12 cellular contexts compared by ENCODE assay signal in the genomic region with DNA sequence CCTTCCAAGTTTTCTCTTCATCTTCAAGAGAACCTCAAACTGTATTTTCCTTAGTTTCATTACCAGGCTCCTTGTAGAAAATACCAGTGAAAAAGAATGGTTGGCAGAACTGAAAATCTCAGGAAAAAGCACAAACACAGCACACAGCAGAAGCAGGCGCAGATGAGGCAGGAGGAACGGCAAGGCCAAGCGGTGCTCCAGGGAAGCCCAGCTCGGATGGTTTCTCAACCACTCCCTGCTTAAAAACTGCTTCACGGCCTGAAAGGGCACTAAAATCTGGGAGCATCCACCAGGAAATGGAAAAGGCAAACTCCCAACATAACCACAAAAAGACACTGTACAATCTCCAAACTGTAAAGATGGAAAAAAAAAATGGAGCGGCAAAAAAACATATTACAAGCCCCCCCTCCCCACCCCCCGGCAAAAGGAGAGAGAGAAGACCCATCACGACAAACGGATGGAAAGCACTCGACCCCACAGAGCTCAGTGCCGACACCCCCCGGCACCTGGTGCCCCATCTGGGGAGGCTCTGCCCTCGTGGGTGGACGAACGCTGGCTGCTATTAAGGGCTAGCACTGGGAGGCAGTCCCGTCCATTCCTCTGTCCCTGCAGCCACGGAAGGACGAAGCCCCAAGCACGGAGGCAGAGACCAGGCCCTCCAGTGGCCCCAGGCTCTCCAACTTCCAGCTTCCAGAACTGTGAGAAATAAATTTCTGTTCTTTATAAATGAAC.
DNase-seq lines count a peak whose midpoint lies in the region; ATAC-seq and TF ChIP-seq lines count a peak whose summit lies in the region.
"Had no signal": no experiment of that assay in that cellular context is flagged by ENCODE, and none has a peak within 500 bp of the region (broad histone marks: within the 10 kb centered on the region; RNA-seq: fewer than 3 reads in every experiment).

No MANE protein-coding gene starts in this region.

- peak overlapping the region in 3 of 4 donors; percentile 4 to 20 (median 19) for H3K4me3 Mint-ChIP-seq in CD4-positive, CD25-positive, alpha-beta regulatory T cell
- peak overlapping the region; percentile 80 for H3K4me3 Mint-ChIP-seq in glutamatergic neuron (ENCODE audit: unreplicated experiment)
- H3K4me3 Mint-ChIP-seq: activated naive CD8-positive, alpha-beta T cell treated with anti-CD3 and anti-CD28 coated beads for 36 hours had no signal

- peaks cover 66% of the 10 kb centered on the region for H3K4me1 ChIP-seq in CD4-positive, CD25-positive, alpha-beta regulatory T cell (ENCODE audit: control insufficient read depth, insufficient read depth, low read length, poor library complexity, severe bottlenecking)
- peaks cover 26% of the 10 kb centered on the region for H3K4me1 ChIP-seq in PC-3 (ENCODE audit: insufficient read depth, low read length)
- H3K4me1 ChIP-seq in osteoblast (ENCODE audit: insufficient read depth, low read length), result peaks cover 18% of the 10 kb centered on the region

- peaks cover 94% of the 10 kb centered on the region for H3K79me2 ChIP-seq in PC-3 (ENCODE audit: low read length)
- peaks cover 100% of the 10 kb centered on the region for H3K79me2 ChIP-seq in osteoblast (ENCODE audit: insufficient read depth, low read length)

- TF ChIP-seq CTCF in PC-3 (conservative IDR thresholded peaks at IDR 0.05; ENCODE audit: low read depth, low read length) (no peak), glutamatergic neuron (IDR thresholded peaks at IDR 0.05; ENCODE audit: partially characterized antibody, unreplicated experiment) (no peak), osteoblast (IDR thresholded peaks at IDR 0.05; ENCODE audit: extremely low read depth, low read depth, low read length) (no peak), GM13977 (IDR thresholded peaks at IDR 0.05; ENCODE audit: extremely low read depth, insufficient read depth, missing control alignments) (no peak)

- peaks cover 0 to 1% (median 0%) of the 10 kb centered on the region in 7 donors for H3K9me3 Mint-ChIP-seq in CD4-positive, CD25-positive, alpha-beta regulatory T cell
- H3K9me3 Mint-ChIP-seq in glutamatergic neuron (ENCODE audit: unreplicated experiment), result peaks cover 38% of the 10 kb centered on the region
- H3K9me3 Mint-ChIP-seq: activated naive CD8-positive, alpha-beta T cell treated with anti-CD3 and anti-CD28 coated beads for 36 hours had no signal

- ATAC-seq in CD4-positive, CD25-positive, alpha-beta regulatory T cell (ENCODE audit: low read depth in 2 of 2), result no peak
- ATAC-seq in PC-3, result no peak
- no peak for ATAC-seq in GM21529 (IDR thresholded peaks at IDR 0.05; ENCODE audit: unreplicated experiment)

- H3K9me2 ChIP-seq in PC-3 (replicated peaks; ENCODE audit: low read length), result no peaks in the 10 kb centered on the region

- H3K27me3 ChIP-seq in CD4-positive, CD25-positive, alpha-beta regulatory T cell (ENCODE audit: control insufficient read depth, insufficient read depth, low read length), result no peaks in the 10 kb centered on the region
- H3K27me3 ChIP-seq in PC-3 (ENCODE audit: low read length) (no peaks in the 10 kb centered on the region), osteoblast (ENCODE audit: insufficient read depth, low read length) (no peaks in the 10 kb centered on the region)

- peaks cover 13% of the 10 kb centered on the region for H3K36me3 Mint-ChIP-seq in CD4-positive, CD25-positive, alpha-beta regulatory T cell
- H3K36me3 Mint-ChIP-seq in glutamatergic neuron (ENCODE audit: unreplicated experiment), result no peaks in the 10 kb centered on the region

- no TSS peak for BruUV-seq in PC-3 (replicated peaks; lab: Mats Ljungman, UMichigan)

- H3K9ac ChIP-seq in PC-3 (ENCODE audit: low read length), result peak overlapping the region; percentile 68; the same call in 1 of the 2 replicates

- no peak overlapping the region for H3K4me3 ChIP-seq in CD4-positive, CD25-positive, alpha-beta regulatory T cell (ENCODE audit: low read depth, low read length)
- H3K4me3 ChIP-seq in PC-3 (ENCODE audit: low read length) (peak overlapping the region; percentile 60), osteoblast (ENCODE audit: insufficient read depth, low read length) (no peak overlapping the region)
- H3K4me3 ChIP-seq: PC-9, skin epidermis had no signal

- H3K9me3 ChIP-seq in CD4-positive, CD25-positive, alpha-beta regulatory T cell (ENCODE audit: control insufficient read depth in 2 of 2, low read length in 2 of 2), result no peaks in the 10 kb centered on the region
- H3K9me3 ChIP-seq in PC-3 (ENCODE audit: low read length) (no peaks in the 10 kb centered on the region), osteoblast (ENCODE audit: low read depth, low read length) (no peaks in the 10 kb centered on the region)

- peaks cover 13% of the 10 kb centered on the region; the same call in 1 of the 2 replicates for H4K20me1 ChIP-seq in PC-3 (ENCODE audit: low read length)
- peaks cover 80% of the 10 kb centered on the region for H4K20me1 ChIP-seq in osteoblast (ENCODE audit: insufficient read depth, low read length)

- intact Hi-C loops in PC-3 (cut with micrococcal nuclease), result no loop called here

- peaks cover 7% of the 10 kb centered on the region for H3K36me3 ChIP-seq in CD4-positive, CD25-positive, alpha-beta regulatory T cell (ENCODE audit: control insufficient read depth, insufficient read depth, low read length)
- no peaks in the 10 kb centered on the region for H3K36me3 ChIP-seq in PC-3 (ENCODE audit: low read depth, low read length)
- no peaks in the 10 kb centered on the region for H3K36me3 ChIP-seq in osteoblast (ENCODE audit: insufficient read depth, low read length)

- in situ Hi-C loops in GM13977 (cut with MboI; ENCODE audit: low pct_unique_long_range_greater_than_20kb, low sequenced_read_pairs, unreplicated experiment), result no loop called here

- peaks cover 28 to 96% (median 68%) of the 10 kb centered on the region in 4 donors for H3K4me1 Mint-ChIP-seq in CD4-positive, CD25-positive, alpha-beta regulatory T cell
- peaks cover 68% of the 10 kb centered on the region for H3K4me1 Mint-ChIP-seq in glutamatergic neuron (ENCODE audit: low read depth, unreplicated experiment)

- POLR2A ChIA-PET in PC-3 (lab: Charles Lee; ENCODE audit: unreplicated experiment), result no interaction called here

- H3K4me2 ChIP-seq in PC-3 (ENCODE audit: low read length) (peak overlapping the region; percentile 80; the same call in 1 of the 2 replicates), osteoblast (ENCODE audit: insufficient read depth, low read length) (peak overlapping the region; percentile 45)
- H3K4me2 ChIP-seq: PC-9 had no signal

- DNase-seq in CD4-positive, CD25-positive, alpha-beta regulatory T cell, result no peak
- DNase-seq in PC-3 (no peak), glutamatergic neuron (peak; percentile 55), osteoblast (ENCODE audit: insufficient read length, low spot score, missing footprints) (peak; percentile 79), COR-L47 (lab: John Stamatoyannopoulos, UW) (no peak), GM13977 (ENCODE audit: low spot score) (no peak), iPS-NIHi11 (ENCODE audit: low spot score) (no peak)
- DNase-seq: activated naive CD8-positive, alpha-beta T cell treated with anti-CD3 and anti-CD28 coated beads for 36 hours; DMS79; PC-9 had no signal

- H3K27ac Mint-ChIP-seq in CD4-positive, CD25-positive, alpha-beta regulatory T cell, result peak overlapping the region in 2 of 3 donors; percentile 6 to 85
- H3K27ac Mint-ChIP-seq in glutamatergic neuron (ENCODE audit: unreplicated experiment), result peak overlapping the region; percentile 99

- no peaks in the 10 kb centered on the region for H3F3A ChIP-seq in PC-3 (ENCODE audit: low read length, unreplicated experiment)

- H2AFZ ChIP-seq in PC-3 (ENCODE audit: low read length), result no peak overlapping the region
- H2AFZ ChIP-seq in osteoblast (ENCODE audit: low read length), result no peak overlapping the region
- H2AFZ ChIP-seq: PC-9 had no signal

- CTCF ChIA-PET in PC-3 (lab: Charles Lee), result interaction anchor here (0.5 kb wide), 1 partner anchor 16 kb away, joined by 3 read pairs; no protein-coding TSS in a partner anchor

- no peak overlapping the region for H3K27ac ChIP-seq in CD4-positive, CD25-positive, alpha-beta regulatory T cell (ENCODE audit: insufficient read depth, low read length, poor library complexity, severe bottlenecking)
- H3K27ac ChIP-seq in PC-3 (ENCODE audit: low read length) (peak overlapping the region; percentile 87), osteoblast (ENCODE audit: low read depth, low read length) (peak overlapping the region; percentile 56)
- H3K27ac ChIP-seq: PC-9 had no signal

- no peaks in the 10 kb centered on the region for H3K27me3 Mint-ChIP-seq in CD4-positive, CD25-positive, alpha-beta regulatory T cell
- H3K27me3 Mint-ChIP-seq in glutamatergic neuron (ENCODE audit: unreplicated experiment), result peaks cover 26% of the 10 kb centered on the region
- H3K27me3 Mint-ChIP-seq: activated naive CD8-positive, alpha-beta T cell treated with anti-CD3 and anti-CD28 coated beads for 36 hours had no signal

Comparison
In these comparisons a context has a peak if more than half of its experiments do, and no peak if none do; other contexts are left out.
1. DNase-seq: peak in glutamatergic neuron (single experiment) and osteoblast (single experiment); none in CD4-positive, CD25-positive, alpha-beta regulatory T cell (0 of 3), PC-3 (single experiment), COR-L47 (single experiment), GM13977 (single experiment) and iPS-NIHi11 (single experiment).